Comparison of ENCODE assay signal across 1 cellular context in genomic region chr13:94268661-94269060, GRCh38.
TF ChIP-seq lines count a peak whose summit lies in the region.

No MANE protein-coding gene starts in this region.

TF ChIP-seq in SK-N-SH, 30 proteins besides CTCF, POLR2A, EP300 and RAD21 (continued from another document):
- TF ChIP-seq IRF3 (IDR thresholded peaks at IDR 0.05; ENCODE audit: low read depth, low read length) = no peak
- no peak for TF ChIP-seq FOXM1 (IDR thresholded peaks at IDR 0.05; ENCODE audit: low read depth)
- TF ChIP-seq TCF12 (IDR thresholded peaks at IDR 0.05) = 0 out of 2 replicates have a peak, but pooled peaks have one; percentile 20
- TF ChIP-seq MAX (IDR thresholded peaks at IDR 0.05; ENCODE audit: low read depth) = 0 out of 2 replicates have a peak, but pooled peaks have one; percentile 28
